Comparison of ENCODE assay signal across 1 cellular context in the genomic region with DNA sequence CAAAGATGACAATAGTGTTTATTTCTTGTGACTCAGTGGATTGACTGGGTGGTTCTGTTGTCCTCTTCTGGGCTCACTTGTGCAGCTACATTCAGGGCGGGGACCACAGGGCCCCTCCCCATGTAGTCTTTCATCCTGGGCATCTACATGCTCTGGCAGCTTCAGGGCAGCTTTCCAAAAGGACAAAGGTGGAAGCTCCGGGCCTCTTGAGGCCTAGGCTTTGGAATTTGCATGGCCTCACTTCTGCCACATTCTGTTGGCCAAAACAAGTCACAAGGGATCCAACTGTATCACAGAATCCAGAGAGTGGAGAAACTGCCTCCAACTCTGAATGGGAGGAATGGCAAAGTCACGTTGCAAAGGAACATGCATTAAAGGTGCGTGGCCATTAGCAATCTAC.
A peak's percentile ranks its signal among the peaks of the same experiment; 100 is the strongest.
TF ChIP-seq lines count a peak whose summit lies in the region.

No MANE protein-coding gene starts in this region.

TF ChIP-seq in HepG2, 621 proteins besides CTCF, POLR2A, EP300 and RAD21 (continued from another document and continues in another):
- TF ChIP-seq ZNF205 (CRISPR knock-in tag; IDR thresholded peaks at IDR 0.05) (peak; percentile 51; the same call in 1 of the 2 replicates), ZNF788 (CRISPR knock-in tag; IDR thresholded peaks at IDR 0.05; ENCODE audit: borderline replicate concordance) (0 out of 2 replicates have a peak, but pooled peaks have one; percentile 23), RXRB (CRISPR knock-in tag; IDR thresholded peaks at IDR 0.05; ENCODE audit: borderline replicate concordance) (peak; percentile 53; the same call in 1 of the 2 replicates), ZNF12 (CRISPR knock-in tag; IDR thresholded peaks at IDR 0.05) (peak; percentile 48; the same call in 1 of the 2 replicates), ZNF782 (CRISPR knock-in tag; IDR thresholded peaks at IDR 0.05; ENCODE audit: borderline replicate concordance) (peak; percentile 44; the same call in 1 of the 2 replicates), ZMYM4 (CRISPR knock-in tag; IDR thresholded peaks at IDR 0.05) (peak; percentile 73), KDM6A (CRISPR knock-in tag; IDR thresholded peaks at IDR 0.05; ENCODE audit: low read depth) (peak; percentile 74), KDM3A (CRISPR knock-in tag; IDR thresholded peaks at IDR 0.05; ENCODE audit: low read depth) (no peak), ZBTB3 (CRISPR knock-in tag; IDR thresholded peaks at IDR 0.05; ENCODE audit: borderline replicate concordance, low read depth) (no peak), PAWR (CRISPR knock-in tag; IDR thresholded peaks at IDR 0.05; ENCODE audit: borderline replicate concordance) (no peak), ARNTL (CRISPR knock-in tag; IDR thresholded peaks at IDR 0.05) (0 out of 2 replicates have a peak, but pooled peaks have one; percentile 38), NFIC (IDR thresholded peaks at IDR 0.05; ENCODE audit: low read length) (peak; percentile 61; the same call in 1 of the 2 replicates), FOXJ3 (CRISPR knock-in tag; IDR thresholded peaks at IDR 0.05; ENCODE audit: borderline replicate concordance) (no peak; the same call in 1 of the 2 replicates), NFKBIZ (CRISPR knock-in tag; IDR thresholded peaks at IDR 0.05) (no peak), GFI1 (CRISPR knock-in tag; IDR thresholded peaks at IDR 0.05; ENCODE audit: borderline replicate concordance) (0 out of 2 replicates have a peak, but pooled peaks have one; percentile 11), RXRA (CRISPR knock-in tag; IDR thresholded peaks at IDR 0.05) (peak; percentile 65; the same call in 1 of the 2 replicates), RCOR2 (CRISPR knock-in tag; IDR thresholded peaks at IDR 0.05) (peak; percentile 65; the same call in 1 of the 2 replicates), SRSF1 (optimal IDR thresholded peaks at IDR 0.05; ENCODE audit: low read depth, low read length) (no peak), TGIF2 (CRISPR knock-in tag; IDR thresholded peaks at IDR 0.05) (no peak), SOX13 (IDR thresholded peaks at IDR 0.05) (no peak), SOX13 (CRISPR knock-in tag; conservative IDR thresholded peaks at IDR 0.05 in 1 of 2, IDR thresholded peaks at IDR 0.05 in 1 of 2) (peak in 1 of 2 experiments; percentile 65; a peak in 1 of 4 replicates), CC2D1A (CRISPR knock-in tag; IDR thresholded peaks at IDR 0.05) (no peak), ZSCAN9 (CRISPR knock-in tag; IDR thresholded peaks at IDR 0.05; ENCODE audit: borderline replicate concordance) (peak; percentile 39; the same call in 1 of the 2 replicates), KAT8 (CRISPR knock-in tag; IDR thresholded peaks at IDR 0.05) (0 out of 2 replicates have a peak, but pooled peaks have one; percentile 24), ZSCAN31 (CRISPR knock-in tag; IDR thresholded peaks at IDR 0.05; ENCODE audit: low read depth) (0 out of 2 replicates have a peak, but pooled peaks have one; percentile 15), POGZ (CRISPR knock-in tag; IDR thresholded peaks at IDR 0.05) (0 out of 2 replicates have a peak, but pooled peaks have one; percentile 40), SMC3 (IDR thresholded peaks at IDR 0.05; ENCODE audit: low read length) (0 out of 2 replicates have a peak, but pooled peaks have one; percentile 3)
- TF ChIP-seq, protein P1, sequence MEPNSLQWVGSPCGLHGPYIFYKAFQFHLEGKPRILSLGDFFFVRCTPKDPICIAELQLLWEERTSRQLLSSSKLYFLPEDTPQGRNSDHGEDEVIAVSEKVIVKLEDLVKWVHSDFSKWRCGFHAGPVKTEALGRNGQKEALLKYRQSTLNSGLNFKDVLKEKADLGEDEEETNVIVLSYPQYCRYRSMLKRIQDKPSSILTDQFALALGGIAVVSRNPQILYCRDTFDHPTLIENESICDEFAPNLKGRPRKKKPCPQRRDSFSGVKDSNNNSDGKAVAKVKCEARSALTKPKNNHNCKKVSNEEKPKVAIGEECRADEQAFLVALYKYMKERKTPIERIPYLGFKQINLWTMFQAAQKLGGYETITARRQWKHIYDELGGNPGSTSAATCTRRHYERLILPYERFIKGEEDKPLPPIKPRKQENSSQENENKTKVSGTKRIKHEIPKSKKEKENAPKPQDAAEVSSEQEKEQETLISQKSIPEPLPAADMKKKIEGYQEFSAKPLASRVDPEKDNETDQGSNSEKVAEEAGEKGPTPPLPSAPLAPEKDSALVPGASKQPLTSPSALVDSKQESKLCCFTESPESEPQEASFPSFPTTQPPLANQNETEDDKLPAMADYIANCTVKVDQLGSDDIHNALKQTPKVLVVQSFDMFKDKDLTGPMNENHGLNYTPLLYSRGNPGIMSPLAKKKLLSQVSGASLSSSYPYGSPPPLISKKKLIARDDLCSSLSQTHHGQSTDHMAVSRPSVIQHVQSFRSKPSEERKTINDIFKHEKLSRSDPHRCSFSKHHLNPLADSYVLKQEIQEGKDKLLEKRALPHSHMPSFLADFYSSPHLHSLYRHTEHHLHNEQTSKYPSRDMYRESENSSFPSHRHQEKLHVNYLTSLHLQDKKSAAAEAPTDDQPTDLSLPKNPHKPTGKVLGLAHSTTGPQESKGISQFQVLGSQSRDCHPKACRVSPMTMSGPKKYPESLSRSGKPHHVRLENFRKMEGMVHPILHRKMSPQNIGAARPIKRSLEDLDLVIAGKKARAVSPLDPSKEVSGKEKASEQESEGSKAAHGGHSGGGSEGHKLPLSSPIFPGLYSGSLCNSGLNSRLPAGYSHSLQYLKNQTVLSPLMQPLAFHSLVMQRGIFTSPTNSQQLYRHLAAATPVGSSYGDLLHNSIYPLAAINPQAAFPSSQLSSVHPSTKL (CRISPR knock-in tag; IDR thresholded peaks at IDR 0.05) = peak; percentile 45
- TF ChIP-seq, protein P2, sequence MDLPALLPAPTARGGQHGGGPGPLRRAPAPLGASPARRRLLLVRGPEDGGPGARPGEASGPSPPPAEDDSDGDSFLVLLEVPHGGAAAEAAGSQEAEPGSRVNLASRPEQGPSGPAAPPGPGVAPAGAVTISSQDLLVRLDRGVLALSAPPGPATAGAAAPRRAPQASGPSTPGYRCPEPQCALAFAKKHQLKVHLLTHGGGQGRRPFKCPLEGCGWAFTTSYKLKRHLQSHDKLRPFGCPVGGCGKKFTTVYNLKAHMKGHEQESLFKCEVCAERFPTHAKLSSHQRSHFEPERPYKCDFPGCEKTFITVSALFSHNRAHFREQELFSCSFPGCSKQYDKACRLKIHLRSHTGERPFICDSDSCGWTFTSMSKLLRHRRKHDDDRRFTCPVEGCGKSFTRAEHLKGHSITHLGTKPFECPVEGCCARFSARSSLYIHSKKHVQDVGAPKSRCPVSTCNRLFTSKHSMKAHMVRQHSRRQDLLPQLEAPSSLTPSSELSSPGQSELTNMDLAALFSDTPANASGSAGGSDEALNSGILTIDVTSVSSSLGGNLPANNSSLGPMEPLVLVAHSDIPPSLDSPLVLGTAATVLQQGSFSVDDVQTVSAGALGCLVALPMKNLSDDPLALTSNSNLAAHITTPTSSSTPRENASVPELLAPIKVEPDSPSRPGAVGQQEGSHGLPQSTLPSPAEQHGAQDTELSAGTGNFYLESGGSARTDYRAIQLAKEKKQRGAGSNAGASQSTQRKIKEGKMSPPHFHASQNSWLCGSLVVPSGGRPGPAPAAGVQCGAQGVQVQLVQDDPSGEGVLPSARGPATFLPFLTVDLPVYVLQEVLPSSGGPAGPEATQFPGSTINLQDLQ (CRISPR knock-in tag; IDR thresholded peaks at IDR 0.05) = no peak
- TF ChIP-seq, protein P3, sequence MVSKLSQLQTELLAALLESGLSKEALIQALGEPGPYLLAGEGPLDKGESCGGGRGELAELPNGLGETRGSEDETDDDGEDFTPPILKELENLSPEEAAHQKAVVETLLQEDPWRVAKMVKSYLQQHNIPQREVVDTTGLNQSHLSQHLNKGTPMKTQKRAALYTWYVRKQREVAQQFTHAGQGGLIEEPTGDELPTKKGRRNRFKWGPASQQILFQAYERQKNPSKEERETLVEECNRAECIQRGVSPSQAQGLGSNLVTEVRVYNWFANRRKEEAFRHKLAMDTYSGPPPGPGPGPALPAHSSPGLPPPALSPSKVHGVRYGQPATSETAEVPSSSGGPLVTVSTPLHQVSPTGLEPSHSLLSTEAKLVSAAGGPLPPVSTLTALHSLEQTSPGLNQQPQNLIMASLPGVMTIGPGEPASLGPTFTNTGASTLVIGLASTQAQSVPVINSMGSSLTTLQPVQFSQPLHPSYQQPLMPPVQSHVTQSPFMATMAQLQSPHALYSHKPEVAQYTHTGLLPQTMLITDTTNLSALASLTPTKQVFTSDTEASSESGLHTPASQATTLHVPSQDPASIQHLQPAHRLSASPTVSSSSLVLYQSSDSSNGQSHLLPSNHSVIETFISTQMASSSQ (IDR thresholded peaks at IDR 0.05; ENCODE audit: low read depth) = no peak
- TF ChIP-seq, protein P3 (CRISPR knock-in tag; IDR thresholded peaks at IDR 0.05; ENCODE audit: borderline replicate concordance) = 0 out of 2 replicates have a peak, but pooled peaks have one; percentile 17
- TF ChIP-seq, protein P4, sequence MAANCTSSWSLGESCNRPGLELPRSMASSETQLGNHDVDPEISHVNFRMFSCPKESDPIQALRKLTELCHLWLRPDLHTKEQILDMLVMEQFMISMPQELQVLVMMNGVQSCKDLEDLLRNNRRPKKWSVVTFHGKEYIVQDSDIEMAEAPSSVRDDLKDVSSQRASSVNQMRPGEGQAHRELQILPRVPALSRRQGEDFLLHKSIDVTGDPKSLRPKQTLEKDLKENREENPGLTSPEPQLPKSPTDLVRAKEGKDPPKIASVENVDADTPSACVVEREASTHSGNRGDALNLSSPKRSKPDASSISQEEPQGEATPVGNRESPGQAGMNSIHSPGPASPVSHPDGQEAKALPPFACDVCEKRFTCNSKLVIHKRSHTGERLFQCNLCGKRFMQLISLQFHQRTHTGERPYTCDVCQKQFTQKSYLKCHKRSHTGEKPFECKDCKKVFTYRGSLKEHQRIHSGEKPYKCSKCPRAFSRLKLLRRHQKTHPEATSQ (CRISPR knock-in tag; IDR thresholded peaks at IDR 0.05; ENCODE audit: borderline replicate concordance) = no peak
- TF ChIP-seq, protein P5, sequence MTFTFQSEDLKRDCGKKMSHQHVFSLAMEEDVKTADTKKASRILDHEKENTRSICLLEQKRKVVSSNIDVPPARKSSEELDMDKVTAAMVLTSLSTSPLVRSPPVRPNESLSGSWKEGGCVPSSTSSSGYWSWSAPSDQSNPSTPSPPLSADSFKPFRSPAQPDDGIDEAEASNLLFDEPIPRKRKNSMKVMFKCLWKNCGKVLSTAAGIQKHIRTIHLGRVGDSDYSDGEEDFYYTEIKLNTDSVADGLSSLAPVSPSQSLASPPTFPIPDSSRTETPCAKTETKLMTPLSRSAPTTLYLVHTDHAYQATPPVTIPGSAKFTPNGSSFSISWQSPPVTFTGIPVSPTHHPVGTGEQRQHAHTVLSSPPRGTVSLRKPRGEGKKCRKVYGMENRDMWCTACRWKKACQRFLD (CRISPR knock-in tag; IDR thresholded peaks at IDR 0.05; ENCODE audit: borderline replicate concordance) = no peak
- TF ChIP-seq, protein P6, sequence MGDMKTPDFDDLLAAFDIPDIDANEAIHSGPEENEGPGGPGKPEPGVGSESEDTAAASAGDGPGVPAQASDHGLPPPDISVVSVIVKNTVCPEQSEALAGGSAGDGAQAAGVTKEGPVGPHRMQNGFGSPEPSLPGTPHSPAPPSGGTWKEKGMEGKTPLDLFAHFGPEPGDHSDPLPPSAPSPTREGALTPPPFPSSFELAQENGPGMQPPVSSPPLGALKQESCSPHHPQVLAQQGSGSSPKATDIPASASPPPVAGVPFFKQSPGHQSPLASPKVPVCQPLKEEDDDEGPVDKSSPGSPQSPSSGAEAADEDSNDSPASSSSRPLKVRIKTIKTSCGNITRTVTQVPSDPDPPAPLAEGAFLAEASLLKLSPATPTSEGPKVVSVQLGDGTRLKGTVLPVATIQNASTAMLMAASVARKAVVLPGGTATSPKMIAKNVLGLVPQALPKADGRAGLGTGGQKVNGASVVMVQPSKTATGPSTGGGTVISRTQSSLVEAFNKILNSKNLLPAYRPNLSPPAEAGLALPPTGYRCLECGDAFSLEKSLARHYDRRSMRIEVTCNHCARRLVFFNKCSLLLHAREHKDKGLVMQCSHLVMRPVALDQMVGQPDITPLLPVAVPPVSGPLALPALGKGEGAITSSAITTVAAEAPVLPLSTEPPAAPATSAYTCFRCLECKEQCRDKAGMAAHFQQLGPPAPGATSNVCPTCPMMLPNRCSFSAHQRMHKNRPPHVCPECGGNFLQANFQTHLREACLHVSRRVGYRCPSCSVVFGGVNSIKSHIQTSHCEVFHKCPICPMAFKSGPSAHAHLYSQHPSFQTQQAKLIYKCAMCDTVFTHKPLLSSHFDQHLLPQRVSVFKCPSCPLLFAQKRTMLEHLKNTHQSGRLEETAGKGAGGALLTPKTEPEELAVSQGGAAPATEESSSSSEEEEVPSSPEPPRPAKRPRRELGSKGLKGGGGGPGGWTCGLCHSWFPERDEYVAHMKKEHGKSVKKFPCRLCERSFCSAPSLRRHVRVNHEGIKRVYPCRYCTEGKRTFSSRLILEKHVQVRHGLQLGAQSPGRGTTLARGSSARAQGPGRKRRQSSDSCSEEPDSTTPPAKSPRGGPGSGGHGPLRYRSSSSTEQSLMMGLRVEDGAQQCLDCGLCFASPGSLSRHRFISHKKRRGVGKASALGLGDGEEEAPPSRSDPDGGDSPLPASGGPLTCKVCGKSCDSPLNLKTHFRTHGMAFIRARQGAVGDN (CRISPR knock-in tag; IDR thresholded peaks at IDR 0.05) = peak; percentile 31; the same call in 1 of the 2 replicates
- TF ChIP-seq, protein P7, sequence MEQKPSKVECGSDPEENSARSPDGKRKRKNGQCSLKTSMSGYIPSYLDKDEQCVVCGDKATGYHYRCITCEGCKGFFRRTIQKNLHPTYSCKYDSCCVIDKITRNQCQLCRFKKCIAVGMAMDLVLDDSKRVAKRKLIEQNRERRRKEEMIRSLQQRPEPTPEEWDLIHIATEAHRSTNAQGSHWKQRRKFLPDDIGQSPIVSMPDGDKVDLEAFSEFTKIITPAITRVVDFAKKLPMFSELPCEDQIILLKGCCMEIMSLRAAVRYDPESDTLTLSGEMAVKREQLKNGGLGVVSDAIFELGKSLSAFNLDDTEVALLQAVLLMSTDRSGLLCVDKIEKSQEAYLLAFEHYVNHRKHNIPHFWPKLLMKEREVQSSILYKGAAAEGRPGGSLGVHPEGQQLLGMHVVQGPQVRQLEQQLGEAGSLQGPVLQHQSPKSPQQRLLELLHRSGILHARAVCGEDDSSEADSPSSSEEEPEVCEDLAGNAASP (CRISPR knock-in tag; IDR thresholded peaks at IDR 0.05; ENCODE audit: borderline replicate concordance) = peak; percentile 20; the same call in 1 of the 2 replicates
- TF ChIP-seq, protein P8, sequence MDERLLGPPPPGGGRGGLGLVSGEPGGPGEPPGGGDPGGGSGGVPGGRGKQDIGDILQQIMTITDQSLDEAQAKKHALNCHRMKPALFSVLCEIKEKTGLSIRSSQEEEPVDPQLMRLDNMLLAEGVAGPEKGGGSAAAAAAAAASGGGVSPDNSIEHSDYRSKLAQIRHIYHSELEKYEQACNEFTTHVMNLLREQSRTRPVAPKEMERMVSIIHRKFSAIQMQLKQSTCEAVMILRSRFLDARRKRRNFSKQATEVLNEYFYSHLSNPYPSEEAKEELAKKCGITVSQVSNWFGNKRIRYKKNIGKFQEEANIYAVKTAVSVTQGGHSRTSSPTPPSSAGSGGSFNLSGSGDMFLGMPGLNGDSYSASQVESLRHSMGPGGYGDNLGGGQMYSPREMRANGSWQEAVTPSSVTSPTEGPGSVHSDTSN (CRISPR knock-in tag; IDR thresholded peaks at IDR 0.05) = no peak
